ENCODE assay signal across 26 cellular contexts in the genomic region with DNA sequence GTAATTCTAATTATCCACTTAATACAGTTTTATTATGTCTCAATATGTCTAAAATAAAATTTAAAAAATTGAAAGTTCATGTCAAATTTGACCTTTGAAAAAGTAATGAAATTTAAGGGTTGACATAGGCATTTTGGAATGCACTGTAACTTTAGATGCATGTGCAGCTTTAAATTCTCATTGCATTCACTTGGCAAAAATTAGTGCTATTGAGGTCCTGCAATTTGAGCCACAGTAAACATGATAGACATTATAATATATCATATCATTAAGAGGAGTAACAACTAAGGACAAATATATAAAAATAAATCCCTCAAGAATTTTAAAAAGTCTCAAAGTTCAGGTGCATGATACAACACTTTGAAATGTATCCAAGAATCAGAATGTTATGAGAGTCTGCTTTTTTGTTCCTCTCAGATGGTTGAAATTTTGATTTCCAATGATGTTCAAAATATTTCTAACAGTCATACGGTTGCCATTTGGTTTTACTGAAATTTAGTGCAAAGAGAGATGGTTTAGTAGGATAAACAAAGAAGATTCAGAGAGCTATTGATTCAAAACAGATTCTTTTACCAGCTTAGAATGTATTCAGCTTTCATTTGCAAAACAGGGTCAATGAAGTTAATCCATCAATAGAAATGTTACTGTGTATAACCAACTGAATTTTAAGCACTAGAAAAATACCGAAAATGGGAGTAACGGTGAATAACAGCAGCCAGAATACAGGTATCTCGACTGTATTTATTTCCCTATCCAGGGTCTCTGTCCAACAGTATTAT.
DNase-seq lines count a peak whose midpoint lies in the region; ATAC-seq, FAIRE-seq and TF ChIP-seq lines count a peak whose summit lies in the region.
"Had no signal": no experiment of that assay in that cellular context is flagged by ENCODE, and none has a peak within 500 bp of the region (broad histone marks: within the 10 kb centered on the region; RNA-seq: fewer than 3 reads in every experiment).

No MANE protein-coding gene starts in this region.

- no peaks in the 10 kb centered on the region for H3K27me3 ChIP-seq in HUES64 (ENCODE audit: insufficient read depth, low read length)
- H3K27me3 ChIP-seq in adipocyte (replicated peaks; ENCODE audit: control insufficient read depth, insufficient read depth, low read length) = no peaks in the 10 kb centered on the region
- no peaks in the 10 kb centered on the region for H3K27me3 ChIP-seq in mesenchymal stem cell (ENCODE audit: control insufficient read depth in 1 of 2, insufficient read depth in 1 of 2, low read length in 2 of 2)

- no peak for TF ChIP-seq EP300 in A549 (IDR thresholded peaks at IDR 0.05)

- no peak for TF ChIP-seq CTCF in A549 (IDR thresholded peaks at IDR 0.05)
- no peak for TF ChIP-seq CTCF in glutamatergic neuron (IDR thresholded peaks at IDR 0.05; ENCODE audit: partially characterized antibody, unreplicated experiment)

- no peak overlapping the region for H3K4ac ChIP-seq in mesenchymal stem cell (ENCODE audit: low read depth in 1 of 2, low read length in 2 of 2)

- intact Hi-C loops in sciatic nerve (cut with DNase I) = no loop called here

- POLR2A ChIA-PET in A549 (lab: Yijun Ruan, JAX) = no interaction called here

- CTCF ChIA-PET in A549 (lab: Yijun Ruan, JAX) = no interaction called here

- no peak overlapping the region for H3K4me3 ChIP-seq in A549
- H3K4me3 ChIP-seq in HUES64 (ENCODE audit: low read length) = no peak overlapping the region
- no peak overlapping the region for H3K4me3 ChIP-seq in adipocyte (ENCODE audit: low read length)
- no peak overlapping the region for H3K4me3 ChIP-seq in mesenchymal stem cell (ENCODE audit: insufficient read depth in 1 of 2, low read depth in 1 of 2, low read length in 2 of 2)
- H3K4me3 ChIP-seq: SK-N-MC had no signal

- H4K91ac ChIP-seq in mesenchymal stem cell (ENCODE audit: low read length) = no peak overlapping the region

- H3K27ac Mint-ChIP-seq in glutamatergic neuron (ENCODE audit: unreplicated experiment) = no peak overlapping the region
- H3K27ac Mint-ChIP-seq: CD8-positive, alpha-beta memory T cell had no signal

- no peak for TF ChIP-seq RAD21 in A549 (conservative IDR thresholded peaks at IDR 0.05 in 1 of 2, IDR thresholded peaks at IDR 0.05 in 1 of 2)

- no peak overlapping the region for H2BK120ac ChIP-seq in mesenchymal stem cell (ENCODE audit: low read depth, low read length)

- no peaks in the 10 kb centered on the region for H3K36me3 Mint-ChIP-seq in glutamatergic neuron (ENCODE audit: unreplicated experiment)
- H3K36me3 Mint-ChIP-seq: CD8-positive, alpha-beta memory T cell had no signal

- no peak overlapping the region for H2BK5ac ChIP-seq in mesenchymal stem cell (ENCODE audit: low read depth, low read length, poor library complexity, severe bottlenecking)

- 89% methylated on average over 4 of the region's 4 CpGs for WGBS in A549 (ENCODE audit: missing lambda C conversion rate)
- WGBS in HUES64 = 92% methylated on average over 4 of the region's 4 CpGs
- WGBS in mesenchymal stem cell = 100% methylated on average over 3 of the region's 4 CpGs

- H3K14ac ChIP-seq in mesenchymal stem cell (ENCODE audit: low read length in 2 of 2) = no peak overlapping the region

- no peak overlapping the region for H3K27ac ChIP-seq in A549
- 0 out of 2 replicates have a peak overlapping the region, but pooled peaks have one; percentile 2 for H3K27ac ChIP-seq in HUES64 (ENCODE audit: low read depth, low read length)
- H3K27ac ChIP-seq in mesenchymal stem cell (ENCODE audit: low read length, poor library complexity, severe bottlenecking) = peak overlapping the region; percentile 4
- H3K27ac ChIP-seq: SK-N-MC had no signal

- no peak overlapping the region for H3K23ac ChIP-seq in mesenchymal stem cell (ENCODE audit: low read length in 2 of 2)

- H3K36me3 ChIP-seq in HUES64 (ENCODE audit: insufficient read depth, low read length) = peaks cover 11% of the 10 kb centered on the region; the same call in 1 of the 2 replicates
- H3K36me3 ChIP-seq in adipocyte (ENCODE audit: control insufficient read depth, insufficient read depth, low read length, severe bottlenecking) = no peaks in the 10 kb centered on the region
- H3K36me3 ChIP-seq in mesenchymal stem cell (ENCODE audit: control insufficient read depth in 1 of 2, insufficient read depth in 2 of 2, low read depth in 1 of 2, low read length in 2 of 2) = peaks cover 0 to 6% of the 10 kb centered on the region in 2 experiments

- no peak for TF ChIP-seq POLR2A in A549 (IDR thresholded peaks at IDR 0.05; ENCODE audit: low read length)

- no peak overlapping the region for H2BK15ac ChIP-seq in mesenchymal stem cell (ENCODE audit: low read depth, poor library complexity, severe bottlenecking)

- H3K9me3 Mint-ChIP-seq in glutamatergic neuron (ENCODE audit: unreplicated experiment) = no peaks in the 10 kb centered on the region

- FAIRE-seq in A549 (lab: Jason Lieb, UNC) = peak; percentile 39
- FAIRE-seq: GM12892, HepG2 had no signal

- no peak overlapping the region for H3K4me2 ChIP-seq in A549
- no peak overlapping the region for H3K4me2 ChIP-seq in mesenchymal stem cell (ENCODE audit: low read length, poor library complexity, severe bottlenecking)

- no peak overlapping the region for H2AK5ac ChIP-seq in mesenchymal stem cell (ENCODE audit: low read length, severe bottlenecking)

- H3K18ac ChIP-seq in mesenchymal stem cell (ENCODE audit: low read depth in 1 of 2, low read length in 2 of 2) = no peak overlapping the region

- ATAC-seq in A549 = no peak
- no peak for ATAC-seq in sciatic nerve
- ATAC-seq: HCT116, HepG2, Right ventricle myocardium inferior had no signal

- H3K9ac ChIP-seq in HUES64 (ENCODE audit: low read depth, low read length) = no peak overlapping the region
- no peak overlapping the region for H3K9ac ChIP-seq in adipocyte (ENCODE audit: low read length)
- H3K9ac ChIP-seq in mesenchymal stem cell (ENCODE audit: low read length) = no peak overlapping the region

- H4K8ac ChIP-seq in mesenchymal stem cell (ENCODE audit: low read length) = no peak overlapping the region

- DNase-seq in A549 (ENCODE audit: low read depth in 1 of 2, low spot score in 1 of 2) = no peak
- peak; percentile 44 for DNase-seq in adipocyte (ENCODE audit: low read depth)
- no peak for DNase-seq in mesenchymal stem cell
- no peak for DNase-seq in glutamatergic neuron
- no peak for DNase-seq in GM19240 (ENCODE audit: insufficient read length, low spot score)
- no peak for DNase-seq in DMS153 treated with DMSO at 0.1 percent for 48 hours (lab: John Stamatoyannopoulos, UW; ENCODE audit: unreplicated experiment)
- no peak for DNase-seq in sciatic nerve (ENCODE audit: low spot score)
- DNase-seq: 8988T; AML-193; C1 segment of cervical spinal cord; Calu3; CD8-positive, alpha-beta memory T cell; DMS153; KG1; NCI-H1092; NCI-H1436; NCI-H187 treated with DMSO at 0.1 percent for 48 hours; NCI-H226; NCI-H524; OCI-M1 had no signal

- no peak overlapping the region for H3K4me3 Mint-ChIP-seq in glutamatergic neuron (ENCODE audit: unreplicated experiment)
- H3K4me3 Mint-ChIP-seq: CD8-positive, alpha-beta memory T cell had no signal

- peaks cover 1% of the 10 kb centered on the region for H3K4me1 Mint-ChIP-seq in glutamatergic neuron (ENCODE audit: low read depth, unreplicated experiment)
- H3K4me1 Mint-ChIP-seq: CD8-positive, alpha-beta memory T cell had no signal

- peaks cover 4% of the 10 kb centered on the region for H3K79me1 ChIP-seq in mesenchymal stem cell (replicated peaks; ENCODE audit: low read length, poor library complexity, severe bottlenecking)

- no peak overlapping the region for H2BK12ac ChIP-seq in mesenchymal stem cell (ENCODE audit: low read length in 2 of 2)

- H3K9me3 ChIP-seq in A549 (no peaks in the 10 kb centered on the region), HUES64 (ENCODE audit: insufficient read depth, low read depth, low read length) (no peaks in the 10 kb centered on the region), adipocyte (ENCODE audit: control insufficient read depth, low read length) (no peaks in the 10 kb centered on the region), mesenchymal stem cell (ENCODE audit: control insufficient read depth, low read length) (no peaks in the 10 kb centered on the region)

- no peak overlapping the region for H2AFZ ChIP-seq in mesenchymal stem cell (ENCODE audit: low read depth, low read length)

- H3K27me3 Mint-ChIP-seq in glutamatergic neuron (ENCODE audit: unreplicated experiment) = peaks cover 3% of the 10 kb centered on the region
- H3K27me3 Mint-ChIP-seq: CD8-positive, alpha-beta memory T cell had no signal

- H3K4me1 ChIP-seq in A549 = peaks cover 2% of the 10 kb centered on the region; the same call in 1 of the 3 replicates
- peaks cover 27% of the 10 kb centered on the region for H3K4me1 ChIP-seq in HUES64 (ENCODE audit: insufficient read depth, low read length)
- peaks cover 4% of the 10 kb centered on the region for H3K4me1 ChIP-seq in adipocyte (ENCODE audit: control insufficient read depth, insufficient read depth, low read length)
- H3K4me1 ChIP-seq in mesenchymal stem cell (ENCODE audit: control insufficient read depth, insufficient read depth, low read depth, low read length) = no peaks in the 10 kb centered on the region

TF ChIP-seq in A549, 52 proteins besides CTCF, POLR2A, EP300 and RAD21 (continues in another document):
- TF ChIP-seq PBX3 (IDR thresholded peaks at IDR 0.05) (no peak), HEYL (CRISPR knock-in tag; IDR thresholded peaks at IDR 0.05) (no peak), NFE2L2 (conservative IDR thresholded peaks at IDR 0.05; ENCODE audit: low read length) (no peak), MAX (IDR thresholded peaks at IDR 0.05) (no peak), CHD2 (IDR thresholded peaks at IDR 0.05; ENCODE audit: low read length, partially characterized antibody) (no peak), ZNF302 (CRISPR knock-in tag; IDR thresholded peaks at IDR 0.05) (no peak), GATA3 (IDR thresholded peaks at IDR 0.05; ENCODE audit: borderline replicate concordance) (no peak), JUN (IDR thresholded peaks at IDR 0.05) (no peak), SREBF2 (IDR thresholded peaks at IDR 0.05) (no peak), TFCP2L1 (CRISPR knock-in tag; IDR thresholded peaks at IDR 0.05) (no peak)

Comparison
In these comparisons a context has a peak if more than half of its experiments do, and no peak if none do; other contexts are left out.
1. H3K27ac ChIP-seq: peak in HUES64 (single experiment) and mesenchymal stem cell (single experiment); none in A549 (0 of 2).